In the genomic region with DNA sequence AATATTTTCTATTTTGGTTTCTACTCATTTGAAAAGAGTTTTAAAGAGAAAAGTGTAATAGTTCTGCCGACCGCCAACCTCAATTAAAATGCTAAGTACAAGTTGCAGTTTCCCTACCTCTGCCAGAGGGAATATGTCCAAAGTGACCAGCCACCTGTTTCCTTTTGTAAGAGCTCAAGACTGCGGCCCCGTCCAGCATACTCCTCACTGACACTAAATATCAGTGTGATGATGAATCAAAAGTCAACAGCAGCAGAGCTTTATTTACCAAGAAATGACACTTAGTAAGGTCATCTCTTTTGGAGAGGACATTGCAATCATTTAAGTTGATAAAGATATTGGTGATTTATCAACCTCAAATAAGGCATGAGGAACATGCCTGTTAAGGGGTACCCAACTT, we compare ENCODE assay signal across 20 cellular contexts. TPM values are rescaled to one million over a fixed set of nuclear protein-coding genes. Genes with fewer than 3 reads are reported as not detected.
DNase-seq lines count a peak whose midpoint lies in the region; ATAC-seq and TF ChIP-seq lines count a peak whose summit lies in the region.
"Had no signal": no experiment of that assay in that cellular context is flagged by ENCODE, and none has a peak within 500 bp of the region (broad histone marks: within the 10 kb centered on the region; RNA-seq: fewer than 3 reads in every experiment).

No MANE protein-coding gene starts in this region.

- TF ChIP-seq CTCF in heart left ventricle (IDR thresholded peaks at IDR 0.05), result no peak

- no peak overlapping the region for H3K4me3 ChIP-seq in heart left ventricle
- no peak overlapping the region for H3K4me3 ChIP-seq in muscle layer of duodenum (ENCODE audit: low read depth in 1 of 2, low read length in 2 of 2)
- no peak overlapping the region for H3K4me3 ChIP-seq in aorta (ENCODE audit: low read length in 2 of 2)
- H3K4me3 ChIP-seq: ascending aorta, lung, smooth muscle cell had no signal

- H3K27ac ChIP-seq in heart left ventricle, result peak overlapping the region in 8 of 12 donors; percentile 9 to 77 (median 46)
- peak overlapping the region; percentile 20 for H3K27ac ChIP-seq in muscle layer of duodenum (ENCODE audit: low read length)
- H3K27ac ChIP-seq in aorta (ENCODE audit: low read depth in 1 of 2, low read length in 2 of 2), result no peak overlapping the region
- H3K27ac ChIP-seq: HL-60, neutrophil had no signal

- H3K9me3 Mint-ChIP-seq in stimulated activated effector memory CD8-positive, alpha-beta T cell treated with anti-CD3 and anti-CD28 coated beads, Interleukin-12 subunit alpha, Interleukin-12 subunit beta, amount 100 ng/mL, for 72 hours, result no peaks in the 10 kb centered on the region
- H3K9me3 Mint-ChIP-seq: CD4-positive, alpha-beta memory T cell had no signal

- TF ChIP-seq POLR2A in heart left ventricle (IDR thresholded peaks at IDR 0.05), result no peak

- H3K4me1 ChIP-seq in heart left ventricle (peaks cover 0 to 22% (median 18%) of the 10 kb centered on the region in 12 donors), muscle layer of duodenum (ENCODE audit: control insufficient read depth in 1 of 2, insufficient read depth in 2 of 2, low read length in 2 of 2) (peaks cover 6 to 7% of the 10 kb centered on the region in 2 donors), aorta (ENCODE audit: control insufficient read depth in 1 of 2, insufficient read depth in 2 of 2, low read length in 2 of 2) (peaks cover 2% of the 10 kb centered on the region in 2 donors)

- H3K27me3 ChIP-seq in heart left ventricle (no peaks in the 10 kb centered on the region), muscle layer of duodenum (ENCODE audit: low read depth, low read length) (no peaks in the 10 kb centered on the region), aorta (ENCODE audit: control insufficient read depth in 1 of 2, insufficient read depth in 2 of 2, low read length in 1 of 2) (no peaks in the 10 kb centered on the region)
- H3K27me3 ChIP-seq: ascending aorta had no signal

- H3K36me3 ChIP-seq in heart left ventricle, result no peaks in the 10 kb centered on the region
- no peaks in the 10 kb centered on the region for H3K36me3 ChIP-seq in muscle layer of duodenum (ENCODE audit: control insufficient read depth in 1 of 2, insufficient read depth in 2 of 2, low read length in 2 of 2)
- no peaks in the 10 kb centered on the region for H3K36me3 ChIP-seq in aorta (ENCODE audit: control insufficient read depth in 1 of 2, insufficient read depth in 2 of 2, low read length in 1 of 2)
- H3K36me3 ChIP-seq: ascending aorta, neutrophil had no signal

- peak in 3 of 4 donors; percentile 10 to 68 (median 54) for ATAC-seq in heart left ventricle
- no peak for ATAC-seq in Right ventricle myocardium inferior
- ATAC-seq in stimulated activated effector memory CD8-positive, alpha-beta T cell treated with anti-CD3 and anti-CD28 coated beads, Interleukin-12 subunit alpha, Interleukin-12 subunit beta, amount 100 ng/mL, for 72 hours, result no peak
- ATAC-seq in aorta (ENCODE audit: low FRiP score), result no peak
- ATAC-seq: stimulated activated naive CD8-positive, alpha-beta T cell treated with anti-CD3 and anti-CD28 coated beads, Interleukin-15, Interleukin-2, amounts not matched to agents 100 U/mL and 50 U/mL, for 24 hours had no signal

- DNase-seq in heart left ventricle, result no peak
- DNase-seq in Right ventricle myocardium inferior (ENCODE audit: missing footprints), result no peak
- DNase-seq in dermis blood vessel endothelial cell, result peak; percentile 10
- DNase-seq in stimulated activated effector memory CD8-positive, alpha-beta T cell treated with anti-CD3 and anti-CD28 coated beads, Interleukin-12 subunit alpha, Interleukin-12 subunit beta, amount 100 ng/mL, for 72 hours (ENCODE audit: low spot score in 2 of 2), result no peak
- no peak for DNase-seq in NCI-H446 (lab: John Stamatoyannopoulos, UW)
- DNase-seq in aorta, result no peak
- no peak for DNase-seq in HuH-7 (ENCODE audit: low spot score)
- DNase-seq: activated effector memory CD4-positive, alpha-beta T cell treated with Interleukin-2 at 50 U/mL for 16 hours; CD4-positive, alpha-beta memory T cell; effector CD4-positive, alpha-beta T cell; Karpas-422; NCI-H1436; NCI-H446 treated with DMSO at 0.1 percent for 48 hours; stimulated activated naive CD8-positive, alpha-beta T cell treated with anti-CD3 and anti-CD28 coated beads, Interleukin-15, Interleukin-2, amounts not matched to agents 100 U/mL and 50 U/mL, for 24 hours had no signal

- no peaks in the 10 kb centered on the region for H3K36me3 Mint-ChIP-seq in stimulated activated effector memory CD8-positive, alpha-beta T cell treated with anti-CD3 and anti-CD28 coated beads, Interleukin-12 subunit alpha, Interleukin-12 subunit beta, amount 100 ng/mL, for 72 hours
- H3K36me3 Mint-ChIP-seq: CD4-positive, alpha-beta memory T cell had no signal

- H3K27ac Mint-ChIP-seq in stimulated activated effector memory CD8-positive, alpha-beta T cell treated with anti-CD3 and anti-CD28 coated beads, Interleukin-12 subunit alpha, Interleukin-12 subunit beta, amount 100 ng/mL, for 72 hours, result no peak overlapping the region
- H3K27ac Mint-ChIP-seq: CD4-positive, alpha-beta memory T cell had no signal

- no peaks in the 10 kb centered on the region for H3K4me1 Mint-ChIP-seq in stimulated activated effector memory CD8-positive, alpha-beta T cell treated with anti-CD3 and anti-CD28 coated beads, Interleukin-12 subunit alpha, Interleukin-12 subunit beta, amount 100 ng/mL, for 72 hours

- WGBS in heart left ventricle, 4 donors, result 26 to 45% (median 33%) methylated on average over 4 of the region's 4 CpGs
- 33 to 39% methylated on average over 4 of the region's 4 CpGs for WGBS in aorta, 2 donors

- H3K9me3 ChIP-seq in heart left ventricle (no peaks in the 10 kb centered on the region), muscle layer of duodenum (ENCODE audit: control insufficient read depth in 1 of 2, low read length in 2 of 2) (no peaks in the 10 kb centered on the region), aorta (ENCODE audit: control insufficient read depth, low read length) (no peaks in the 10 kb centered on the region)
- H3K9me3 ChIP-seq: ascending aorta, neutrophil had no signal

- intact Hi-C loops in heart left ventricle (cut with DNase I) (no loop called here), Right ventricle myocardium inferior (cut with DNase I) (loop anchor here (5.0 kb wide), 1 partner anchor 55 kb away; no protein-coding TSS in a partner anchor), aorta (cut with DNase I) (no loop called here)

- no peak overlapping the region for H3K4me3 Mint-ChIP-seq in stimulated activated effector memory CD8-positive, alpha-beta T cell treated with anti-CD3 and anti-CD28 coated beads, Interleukin-12 subunit alpha, Interleukin-12 subunit beta, amount 100 ng/mL, for 72 hours
- H3K4me3 Mint-ChIP-seq: CD4-positive, alpha-beta memory T cell had no signal

RNA-seq across cellular contexts. Expression of gene NRIP1, which starts 57.4 kb away (rescaled TPM):
- total RNA-seq in heart left ventricle (10 to 100 TPM; 11.0 to 32.0 (median 17.8) TPM), Right ventricle myocardium inferior (16.0 TPM), dermis blood vessel endothelial cell (51.1 and 56.0 TPM in 2 replicates), aorta (10 to 100 TPM; 28.6 to 37.1 TPM)
- polyA plus RNA-seq in heart left ventricle (1 to 10 TPM; 2.9 to 8.8 TPM), aorta (1 to 10 TPM; 3.8 to 4.6 TPM)

Comparison
In these comparisons a context has a peak if more than half of its experiments do, and no peak if none do; other contexts are left out.
1. ATAC-seq: peak in heart left ventricle (3 of 4); none in Right ventricle myocardium inferior (single experiment), stimulated activated effector memory CD8-positive, alpha-beta T cell treated with anti-CD3 and anti-CD28 coated beads, Interleukin-12 subunit alpha, Interleukin-12 subunit beta, amount 100 ng/mL, for 72 hours (single experiment) and aorta (single experiment).
2. H3K27ac ChIP-seq: peak in heart left ventricle (8 of 12) and muscle layer of duodenum (single experiment); none in aorta (0 of 2).